Comparison of ENCODE assay signal across 9 cellular contexts in the genomic region with DNA sequence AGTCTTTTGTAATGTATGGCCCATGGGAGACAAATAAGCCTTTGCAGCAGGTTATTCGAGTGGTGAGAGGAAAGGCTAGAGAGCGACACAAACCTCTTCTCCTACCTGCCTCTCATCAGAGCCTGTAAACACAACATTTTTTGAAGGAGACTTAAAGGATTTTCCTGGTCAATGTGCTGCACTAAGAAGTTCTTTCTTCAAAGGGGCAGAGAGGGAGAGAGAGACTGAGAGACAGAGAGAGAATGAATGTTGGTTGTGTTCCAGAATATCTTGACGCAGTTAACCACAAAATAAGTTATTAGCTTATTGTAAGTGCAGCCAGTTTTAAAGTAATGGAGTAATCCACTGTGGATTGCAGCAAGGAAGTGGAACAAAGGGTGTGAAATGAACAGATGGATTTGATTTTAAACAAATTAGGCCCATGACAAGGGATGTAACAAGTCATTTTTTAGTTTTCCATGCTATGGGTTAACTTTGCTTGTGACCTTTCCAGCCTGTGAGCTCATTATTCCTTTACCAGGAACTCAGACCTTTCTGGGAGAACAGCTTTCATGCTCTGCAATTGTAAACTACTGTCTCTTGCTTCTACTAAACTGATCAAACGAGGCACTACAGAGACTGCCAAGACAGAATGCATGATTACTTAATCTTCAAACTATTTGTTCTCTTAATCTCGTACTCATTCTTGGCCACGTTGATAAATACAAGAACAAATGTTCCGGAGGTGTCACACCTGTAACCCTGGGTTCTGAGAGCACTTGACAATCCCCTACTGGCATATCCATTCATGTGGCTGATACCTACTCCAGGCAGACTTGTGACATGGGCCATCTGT.
DNase-seq lines count a peak whose midpoint lies in the region; ATAC-seq and TF ChIP-seq lines count a peak whose summit lies in the region.
"Had no signal": no experiment of that assay in that cellular context is flagged by ENCODE, and none has a peak within 500 bp of the region (broad histone marks: within the 10 kb centered on the region; RNA-seq: fewer than 3 reads in every experiment).

No MANE protein-coding gene starts in this region.

- no peaks in the 10 kb centered on the region for H3K9me3 ChIP-seq in mammary epithelial cell (replicated peaks; ENCODE audit: insufficient read depth, low read length)
- H3K9me3 ChIP-seq in thoracic aorta, result no peaks in the 10 kb centered on the region
- H3K9me3 ChIP-seq in naive thymus-derived CD4-positive, alpha-beta T cell (ENCODE audit: control insufficient read depth in 2 of 3, low read length in 3 of 3), result no peaks in the 10 kb centered on the region

- in situ Hi-C loops in mammary epithelial cell (cut with MboI; ENCODE audit: low sequenced_read_pairs in 2 of 2), result no loop called here

- H3K4me1 ChIP-seq in mammary epithelial cell (ENCODE audit: insufficient read depth, low read length) (peaks cover 54% of the 10 kb centered on the region), thoracic aorta (ENCODE audit: control insufficient read depth in 1 of 2, low read depth in 2 of 2) (peaks cover 4 to 18% of the 10 kb centered on the region in 2 donors)
- H3K4me1 ChIP-seq in naive thymus-derived CD4-positive, alpha-beta T cell (ENCODE audit: control insufficient read depth in 2 of 2, insufficient read depth in 2 of 2, low read length in 2 of 2), result no peaks in the 10 kb centered on the region

- peaks cover 0 to 10% (median 0%) of the 10 kb centered on the region in 11 donors for H3K9me3 Mint-ChIP-seq in naive thymus-derived CD4-positive, alpha-beta T cell
- H3K9me3 Mint-ChIP-seq: activated T-helper 2 cell treated with anti-CD3 and anti-CD28 coated beads, Interferon-gamma antibody, Interleukin-2, Interleukin-4, amounts not matched to agents 10 μg/mL and 5 μg/mL and 100 μg/mL, durations not matched to agents 14 hours and 24 hours and 36 hours had no signal

- WGBS in mammary epithelial cell (ENCODE audit: low coverage, missing lambda C conversion rate), result 28% methylated on average over 7 of the region's 7 CpGs

- DNase-seq in HFF-Myc (ENCODE audit: extremely low read depth, low read depth) (peak; percentile 72), mammary epithelial cell (peak; percentile 57), left lobe of liver (ENCODE audit: low spot score) (no peak), thoracic aorta (ENCODE audit: low spot score) (no peak)
- no peak for DNase-seq in stimulated activated CD4-positive, alpha-beta T cell treated with anti-CD3 and anti-CD28 coated beads, Interleukin-1b, Interleukin-23, amount 100 ng/mL, for 48 hours
- no peak for DNase-seq in naive thymus-derived CD4-positive, alpha-beta T cell
- DNase-seq in stimulated activated CD4-positive, alpha-beta T cell treated with anti-CD3 and anti-CD28 coated beads, Interleukin-4, amount 100 ng/mL, for 24 hours, result no peak

- TF ChIP-seq CTCF in HFF-Myc (IDR thresholded peaks at IDR 0.05; ENCODE audit: low read depth, low read length, missing control alignments) (no peak), mammary epithelial cell (conservative IDR thresholded peaks at IDR 0.05 in 1 of 2, IDR thresholded peaks at IDR 0.05 in 1 of 2; ENCODE audit: extremely low read depth in 1 of 2, insufficient read depth in 1 of 2, low read depth in 1 of 2, low read length in 2 of 2) (no peak), thoracic aorta (IDR thresholded peaks at IDR 0.05) (no peak)

- no peaks in the 10 kb centered on the region for H3K27me3 Mint-ChIP-seq in naive thymus-derived CD4-positive, alpha-beta T cell

- H3K79me2 ChIP-seq in mammary epithelial cell (ENCODE audit: insufficient read depth, low read length), result no peaks in the 10 kb centered on the region

- H3K9ac ChIP-seq in mammary epithelial cell (ENCODE audit: insufficient read depth, low read length), result no peak overlapping the region

- H3K27ac Mint-ChIP-seq in naive thymus-derived CD4-positive, alpha-beta T cell, result no peak overlapping the region
- H3K27ac Mint-ChIP-seq: activated T-helper 2 cell treated with anti-CD3 and anti-CD28 coated beads, Interferon-gamma antibody, Interleukin-2, Interleukin-4, amounts not matched to agents 10 μg/mL and 5 μg/mL and 100 μg/mL, durations not matched to agents 14 hours and 24 hours and 36 hours had no signal

- BruUV-seq in mammary epithelial cell (replicated peaks; lab: Mats Ljungman, UMichigan), result no TSS peak

- POLR2A ChIA-PET in naive thymus-derived CD4-positive, alpha-beta T cell (lab: Charles Lee), result no interaction called here

- no peaks in the 10 kb centered on the region for H3K4me1 Mint-ChIP-seq in naive thymus-derived CD4-positive, alpha-beta T cell

- intact Hi-C loops in mammary epithelial cell (cut with micrococcal nuclease), result loop anchor here (2.0 kb wide), 2 partner anchors 35 to 131 kb away; a partner anchor contains a TSS
- intact Hi-C loops in naive thymus-derived CD4-positive, alpha-beta T cell (cut with micrococcal nuclease), result no loop called here

- H3K36me3 Mint-ChIP-seq in naive thymus-derived CD4-positive, alpha-beta T cell, result no peaks in the 10 kb centered on the region

- H3K4me3 Mint-ChIP-seq in naive thymus-derived CD4-positive, alpha-beta T cell, result no peak overlapping the region

- no peak overlapping the region for H3K4me2 ChIP-seq in mammary epithelial cell (ENCODE audit: insufficient read depth, low read depth, low read length)

- H3K27ac ChIP-seq in mammary epithelial cell (ENCODE audit: insufficient read depth, low read depth, low read length), result peak overlapping the region; percentile 14
- no peak overlapping the region for H3K27ac ChIP-seq in thoracic aorta
- H3K27ac ChIP-seq in naive thymus-derived CD4-positive, alpha-beta T cell (ENCODE audit: low read depth, low read length), result no peak overlapping the region

- H3K27me3 ChIP-seq in mammary epithelial cell (ENCODE audit: insufficient read depth, low read length), result no peaks in the 10 kb centered on the region
- no peaks in the 10 kb centered on the region for H3K27me3 ChIP-seq in thoracic aorta (replicated peaks; ENCODE audit: insufficient read depth)
- H3K27me3 ChIP-seq in naive thymus-derived CD4-positive, alpha-beta T cell (ENCODE audit: control insufficient read depth in 2 of 2, insufficient read depth in 2 of 2, low read length in 2 of 2), result no peaks in the 10 kb centered on the region

- H3K36me3 ChIP-seq in mammary epithelial cell (ENCODE audit: insufficient read depth, low read length) (no peaks in the 10 kb centered on the region), thoracic aorta (no peaks in the 10 kb centered on the region)
- no peaks in the 10 kb centered on the region for H3K36me3 ChIP-seq in naive thymus-derived CD4-positive, alpha-beta T cell (ENCODE audit: control insufficient read depth in 2 of 3, insufficient read depth in 3 of 3, low read length in 3 of 3)

- H4K20me1 ChIP-seq in mammary epithelial cell (ENCODE audit: insufficient read depth, low read length), result no peaks in the 10 kb centered on the region

- dilution Hi-C loops in mammary epithelial cell (cut with HindIII; ENCODE audit: low sequenced_read_pairs), result loop anchor here (10.0 kb wide), 1 partner anchor 523 kb away; no protein-coding TSS in a partner anchor

- CTCF ChIA-PET in mammary epithelial cell (lab: Charles Lee; ENCODE audit: low non-redundant PET), result no interaction called here
- CTCF ChIA-PET in naive thymus-derived CD4-positive, alpha-beta T cell (lab: Charles Lee), result no interaction called here

- peak; percentile 6 for ATAC-seq in left lobe of liver
- ATAC-seq in thoracic aorta (ENCODE audit: insufficient number of reproducible peaks, low FRiP score, low read depth), result peak; percentile 25
- ATAC-seq in naive thymus-derived CD4-positive, alpha-beta T cell, result no peak
- no peak for ATAC-seq in GM18858 (IDR thresholded peaks at IDR 0.05; ENCODE audit: unreplicated experiment)

- H2AFZ ChIP-seq in mammary epithelial cell (ENCODE audit: low read depth, low read length), result peak overlapping the region; percentile 76

- H3K4me3 ChIP-seq in HFF-Myc (replicated peaks; ENCODE audit: low read depth, low read length) (no peak overlapping the region), mammary epithelial cell (replicated peaks in 1 of 3; ENCODE audit: insufficient read depth in 1 of 3, low read depth in 2 of 3, low read length in 3 of 3) (no peak overlapping the region), thoracic aorta (no peak overlapping the region)
- no peak overlapping the region for H3K4me3 ChIP-seq in naive thymus-derived CD4-positive, alpha-beta T cell (ENCODE audit: low read length)

Comparison
In these comparisons a context has a peak if more than half of its experiments do, and no peak if none do; other contexts are left out.
1. DNase-seq: peak in HFF-Myc (single experiment) and mammary epithelial cell (single experiment); none in left lobe of liver (single experiment), thoracic aorta (single experiment), stimulated activated CD4-positive, alpha-beta T cell treated with anti-CD3 and anti-CD28 coated beads, Interleukin-1b, Interleukin-23, amount 100 ng/mL, for 48 hours (single experiment), naive thymus-derived CD4-positive, alpha-beta T cell (0 of 9) and stimulated activated CD4-positive, alpha-beta T cell treated with anti-CD3 and anti-CD28 coated beads, Interleukin-4, amount 100 ng/mL, for 24 hours (single experiment).
2. ATAC-seq: peak in left lobe of liver (single experiment) and thoracic aorta (single experiment); none in naive thymus-derived CD4-positive, alpha-beta T cell (single experiment) and GM18858 (single experiment).